Comparison of ENCODE assay signal across 1 cellular context in genomic region chr1:75785964-75786853, GRCh38.
TF ChIP-seq lines count a peak whose summit lies in the region.

Gene RABGGTB (plus strand): TSS chr1:75786256. CDS start chr1:75786272, 16 bp downstream.

TF ChIP-seq in HepG2, 621 proteins besides CTCF, POLR2A, EP300 and RAD21 (continued from another document and continues in another):
- TF ChIP-seq AFF4 (CRISPR knock-in tag; IDR thresholded peaks at IDR 0.05) (peak; percentile 97), MIER3 (CRISPR knock-in tag; IDR thresholded peaks at IDR 0.05; ENCODE audit: borderline replicate concordance) (peak; percentile 84; the same call in 1 of the 2 replicates), ZNF616 (CRISPR knock-in tag; IDR thresholded peaks at IDR 0.05; ENCODE audit: low read depth) (no peak), TCF12 (IDR thresholded peaks at IDR 0.05) (no peak), TCF12 (CRISPR knock-in tag; IDR thresholded peaks at IDR 0.05) (no peak), KLF12 (CRISPR knock-in tag; IDR thresholded peaks at IDR 0.05; ENCODE audit: borderline replicate concordance) (no peak), BCL3 (CRISPR knock-in tag; IDR thresholded peaks at IDR 0.05) (no peak), NR2F1 (CRISPR knock-in tag; IDR thresholded peaks at IDR 0.05) (peak; percentile 18 to 37; a peak in 1 of 4 replicates), ZHX1 (CRISPR knock-in tag; IDR thresholded peaks at IDR 0.05; ENCODE audit: low read depth) (peak; percentile 67; the same call in 1 of the 2 replicates), POLR2AphosphoS2 (IDR thresholded peaks at IDR 0.05; ENCODE audit: low read depth, low read length) (peak; percentile 93), ZFP82 (CRISPR knock-in tag; IDR thresholded peaks at IDR 0.05; ENCODE audit: borderline replicate concordance) (peak; percentile 71; the same call in 1 of the 2 replicates), RXRB (CRISPR knock-in tag; IDR thresholded peaks at IDR 0.05; ENCODE audit: borderline replicate concordance) (peak; percentile 84), IRF1 (CRISPR knock-in tag; IDR thresholded peaks at IDR 0.05; ENCODE audit: low read depth) (0 out of 2 replicates have a peak, but pooled peaks have one; percentile 62), ATF2 (CRISPR knock-in tag; IDR thresholded peaks at IDR 0.05) (peak; percentile 50; the same call in 1 of the 2 replicates), ZNF354B (CRISPR knock-in tag; IDR thresholded peaks at IDR 0.05) (no peak), TGIF2 (CRISPR knock-in tag; IDR thresholded peaks at IDR 0.05) (peak; percentile 93), MATR3 (CRISPR knock-in tag; IDR thresholded peaks at IDR 0.05) (no peak), KLF6 (CRISPR knock-in tag; IDR thresholded peaks at IDR 0.05) (peak; percentile 77), ZNF503 (CRISPR knock-in tag; IDR thresholded peaks at IDR 0.05) (peak; percentile 44; the same call in 1 of the 2 replicates), ELF3 (CRISPR knock-in tag; IDR thresholded peaks at IDR 0.05) (peak; percentile 79), NFKBIZ (CRISPR knock-in tag; IDR thresholded peaks at IDR 0.05) (peak; percentile 83; the same call in 1 of the 2 replicates), MED13 (CRISPR knock-in tag; IDR thresholded peaks at IDR 0.05) (no peak), ZNF407 (CRISPR knock-in tag; IDR thresholded peaks at IDR 0.05; ENCODE audit: not compliant biosample characterization) (peak; percentile 29), RFX5 (IDR thresholded peaks at IDR 0.05; ENCODE audit: low read depth, low read length) (peak; percentile 79), SMAD9 (CRISPR knock-in tag; IDR thresholded peaks at IDR 0.05) (no peak), MLLT10 (CRISPR knock-in tag; IDR thresholded peaks at IDR 0.05) (no peak), RFXANK (CRISPR knock-in tag; IDR thresholded peaks at IDR 0.05) (peak; percentile 57; the same call in 1 of the 2 replicates), THRA (CRISPR knock-in tag; IDR thresholded peaks at IDR 0.05; ENCODE audit: borderline replicate concordance) (0 out of 2 replicates have a peak, but pooled peaks have one; percentile 50), KMT2B (CRISPR knock-in tag; IDR thresholded peaks at IDR 0.05) (peak; percentile 58; the same call in 1 of the 2 replicates), CENPT (CRISPR knock-in tag; IDR thresholded peaks at IDR 0.05; ENCODE audit: low read depth) (0 out of 2 replicates have a peak, but pooled peaks have one; percentile 51), JUN (CRISPR knock-in tag; IDR thresholded peaks at IDR 0.05) (peak; percentile 60; the same call in 1 of the 2 replicates), ZSCAN21 (CRISPR knock-in tag; IDR thresholded peaks at IDR 0.05; ENCODE audit: borderline replicate concordance) (peak; percentile 64; the same call in 1 of the 2 replicates), ZNF225 (CRISPR knock-in tag; IDR thresholded peaks at IDR 0.05) (peak; percentile 47; the same call in 1 of the 2 replicates)
